1 cellular context compared by ENCODE assay signal in the genomic region with DNA sequence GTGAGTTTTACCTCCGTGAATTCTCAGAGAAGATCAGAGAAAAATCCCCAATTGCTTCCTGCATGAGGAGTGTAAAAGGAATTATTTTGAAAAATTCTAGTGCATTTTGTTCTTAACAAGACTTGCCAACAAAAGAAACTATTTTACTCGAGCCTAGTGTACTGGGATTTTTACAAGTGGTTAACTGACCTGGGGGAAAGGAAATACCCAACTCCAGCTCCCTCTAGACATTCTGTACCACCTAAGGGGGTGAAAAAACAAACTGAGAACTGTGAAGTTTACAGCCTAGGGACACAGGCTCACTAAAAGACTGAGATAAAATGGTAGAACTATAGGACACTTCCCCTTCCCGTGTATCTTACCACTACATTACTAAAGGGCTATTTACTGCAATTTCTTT.
TF ChIP-seq lines count a peak whose summit lies in the region.

No MANE protein-coding gene starts in this region.

TF ChIP-seq in GM12878, 131 proteins besides CTCF, POLR2A, EP300 and RAD21:
- TF ChIP-seq NFIC (IDR thresholded peaks at IDR 0.05; ENCODE audit: low read depth, low read length) (no peak), MEF2B (IDR thresholded peaks at IDR 0.05; ENCODE audit: partially characterized antibody, poor library complexity, severe bottlenecking) (peak; percentile 61)
- TF ChIP-seq, protein P1, sequence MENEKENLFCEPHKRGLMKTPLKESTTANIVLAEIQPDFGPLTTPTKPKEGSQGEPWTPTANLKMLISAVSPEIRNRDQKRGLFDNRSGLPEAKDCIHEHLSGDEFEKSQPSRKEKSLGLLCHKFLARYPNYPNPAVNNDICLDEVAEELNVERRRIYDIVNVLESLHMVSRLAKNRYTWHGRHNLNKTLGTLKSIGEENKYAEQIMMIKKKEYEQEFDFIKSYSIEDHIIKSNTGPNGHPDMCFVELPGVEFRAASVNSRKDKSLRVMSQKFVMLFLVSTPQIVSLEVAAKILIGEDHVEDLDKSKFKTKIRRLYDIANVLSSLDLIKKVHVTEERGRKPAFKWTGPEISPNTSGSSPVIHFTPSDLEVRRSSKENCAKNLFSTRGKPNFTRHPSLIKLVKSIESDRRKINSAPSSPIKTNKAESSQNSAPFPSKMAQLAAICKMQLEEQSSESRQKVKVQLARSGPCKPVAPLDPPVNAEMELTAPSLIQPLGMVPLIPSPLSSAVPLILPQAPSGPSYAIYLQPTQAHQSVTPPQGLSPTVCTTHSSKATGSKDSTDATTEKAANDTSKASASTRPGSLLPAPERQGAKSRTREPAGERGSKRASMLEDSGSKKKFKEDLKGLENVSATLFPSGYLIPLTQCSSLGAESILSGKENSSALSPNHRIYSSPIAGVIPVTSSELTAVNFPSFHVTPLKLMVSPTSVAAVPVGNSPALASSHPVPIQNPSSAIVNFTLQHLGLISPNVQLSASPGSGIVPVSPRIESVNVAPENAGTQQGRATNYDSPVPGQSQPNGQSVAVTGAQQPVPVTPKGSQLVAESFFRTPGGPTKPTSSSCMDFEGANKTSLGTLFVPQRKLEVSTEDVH (IDR thresholded peaks at IDR 0.05; ENCODE audit: low read depth, partially characterized antibody), result no peak
TF ChIP-seq in GM12878: peak in this region for 1.
